In the genomic region with DNA sequence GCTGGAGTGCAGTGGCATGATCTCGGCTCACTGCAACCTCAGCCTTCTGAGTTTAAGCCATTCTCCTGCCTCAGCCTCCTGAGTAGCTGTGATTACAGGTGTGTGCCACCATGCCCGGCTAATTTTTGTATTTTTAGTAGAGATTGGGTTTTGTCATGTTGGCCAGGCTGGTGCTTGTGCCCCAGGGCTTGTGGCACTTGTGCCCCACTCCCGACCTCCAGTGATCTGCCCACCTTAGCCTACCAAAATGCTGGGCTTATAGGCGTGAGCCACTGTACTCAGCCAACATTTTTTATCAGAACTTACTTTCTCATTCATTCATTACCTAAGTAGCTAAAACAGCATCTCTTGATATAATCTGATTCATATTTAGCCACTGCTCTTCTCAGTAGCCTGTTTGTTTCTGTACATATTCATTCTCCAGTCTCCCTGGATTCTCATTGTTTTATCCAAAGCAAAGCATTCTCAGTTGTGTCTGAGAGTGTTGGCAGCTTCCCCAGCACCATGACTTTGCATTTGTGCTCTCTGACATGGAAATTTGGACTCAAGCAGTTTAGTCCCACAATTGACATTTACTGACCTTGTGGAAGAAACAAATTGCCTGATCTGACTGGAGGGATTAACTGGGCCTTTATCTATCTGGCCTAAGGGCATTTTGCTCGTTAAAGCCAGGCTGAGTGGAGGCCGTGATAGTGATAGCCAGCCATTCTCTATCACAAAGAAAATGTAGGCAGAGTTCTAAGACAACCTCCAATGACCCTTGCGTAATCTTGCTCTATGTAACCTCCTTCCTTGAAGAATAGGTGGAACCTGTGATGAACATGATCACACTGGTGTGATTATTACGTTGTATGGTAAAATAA, we compare ENCODE assay signal across 1 cellular context.
TF ChIP-seq lines count a peak whose summit lies in the region.

No MANE protein-coding gene starts in this region.

TF ChIP-seq in HCT116, 20 proteins besides CTCF, POLR2A, EP300 and RAD21:
- TF ChIP-seq, protein P1, sequence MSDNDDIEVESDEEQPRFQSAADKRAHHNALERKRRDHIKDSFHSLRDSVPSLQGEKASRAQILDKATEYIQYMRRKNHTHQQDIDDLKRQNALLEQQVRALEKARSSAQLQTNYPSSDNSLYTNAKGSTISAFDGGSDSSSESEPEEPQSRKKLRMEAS (IDR thresholded peaks at IDR 0.05) = no peak
- no peak for TF ChIP-seq SIN3A (IDR thresholded peaks at IDR 0.05; ENCODE audit: low read depth)
- TF ChIP-seq CBX3 (IDR thresholded peaks at IDR 0.05; ENCODE audit: low read depth) = no peak
- TF ChIP-seq TCF7L2 (IDR thresholded peaks at IDR 0.05; ENCODE audit: borderline replicate concordance, extremely low read depth, insufficient read depth, insufficient read length) = peak; percentile 43
- TF ChIP-seq, protein P2, sequence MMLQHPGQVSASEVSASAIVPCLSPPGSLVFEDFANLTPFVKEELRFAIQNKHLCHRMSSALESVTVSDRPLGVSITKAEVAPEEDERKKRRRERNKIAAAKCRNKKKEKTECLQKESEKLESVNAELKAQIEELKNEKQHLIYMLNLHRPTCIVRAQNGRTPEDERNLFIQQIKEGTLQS (IDR thresholded peaks at IDR 0.05) = no peak
- peak; percentile 34; the same call in 1 of the 2 replicates for TF ChIP-seq CEBPB (IDR thresholded peaks at IDR 0.05; ENCODE audit: low read depth)
